1 cellular context compared by ENCODE assay signal in the genomic region with DNA sequence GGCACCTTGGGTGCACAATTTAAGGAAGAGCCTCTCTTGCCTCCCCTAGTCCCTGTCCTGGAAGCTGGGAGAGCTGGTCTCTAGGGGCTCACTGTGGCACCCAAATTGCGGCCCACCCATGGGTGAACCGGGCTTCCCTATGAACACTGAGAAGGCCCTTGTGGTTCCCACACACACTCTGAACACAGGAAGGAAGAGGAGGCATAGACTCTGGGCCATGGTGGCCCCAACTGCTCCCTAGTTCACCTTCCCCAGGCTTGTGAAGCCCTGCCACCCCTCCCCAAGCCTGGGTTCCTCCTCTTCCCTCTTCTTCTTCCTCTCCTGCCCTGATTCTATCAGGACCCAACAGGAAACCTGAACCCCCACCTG.
TF ChIP-seq lines count a peak whose summit lies in the region.

No MANE protein-coding gene starts in this region.

TF ChIP-seq in GM23338, 12 proteins besides CTCF, POLR2A, EP300 and RAD21 (continued from another document):
- TF ChIP-seq, protein P1, sequence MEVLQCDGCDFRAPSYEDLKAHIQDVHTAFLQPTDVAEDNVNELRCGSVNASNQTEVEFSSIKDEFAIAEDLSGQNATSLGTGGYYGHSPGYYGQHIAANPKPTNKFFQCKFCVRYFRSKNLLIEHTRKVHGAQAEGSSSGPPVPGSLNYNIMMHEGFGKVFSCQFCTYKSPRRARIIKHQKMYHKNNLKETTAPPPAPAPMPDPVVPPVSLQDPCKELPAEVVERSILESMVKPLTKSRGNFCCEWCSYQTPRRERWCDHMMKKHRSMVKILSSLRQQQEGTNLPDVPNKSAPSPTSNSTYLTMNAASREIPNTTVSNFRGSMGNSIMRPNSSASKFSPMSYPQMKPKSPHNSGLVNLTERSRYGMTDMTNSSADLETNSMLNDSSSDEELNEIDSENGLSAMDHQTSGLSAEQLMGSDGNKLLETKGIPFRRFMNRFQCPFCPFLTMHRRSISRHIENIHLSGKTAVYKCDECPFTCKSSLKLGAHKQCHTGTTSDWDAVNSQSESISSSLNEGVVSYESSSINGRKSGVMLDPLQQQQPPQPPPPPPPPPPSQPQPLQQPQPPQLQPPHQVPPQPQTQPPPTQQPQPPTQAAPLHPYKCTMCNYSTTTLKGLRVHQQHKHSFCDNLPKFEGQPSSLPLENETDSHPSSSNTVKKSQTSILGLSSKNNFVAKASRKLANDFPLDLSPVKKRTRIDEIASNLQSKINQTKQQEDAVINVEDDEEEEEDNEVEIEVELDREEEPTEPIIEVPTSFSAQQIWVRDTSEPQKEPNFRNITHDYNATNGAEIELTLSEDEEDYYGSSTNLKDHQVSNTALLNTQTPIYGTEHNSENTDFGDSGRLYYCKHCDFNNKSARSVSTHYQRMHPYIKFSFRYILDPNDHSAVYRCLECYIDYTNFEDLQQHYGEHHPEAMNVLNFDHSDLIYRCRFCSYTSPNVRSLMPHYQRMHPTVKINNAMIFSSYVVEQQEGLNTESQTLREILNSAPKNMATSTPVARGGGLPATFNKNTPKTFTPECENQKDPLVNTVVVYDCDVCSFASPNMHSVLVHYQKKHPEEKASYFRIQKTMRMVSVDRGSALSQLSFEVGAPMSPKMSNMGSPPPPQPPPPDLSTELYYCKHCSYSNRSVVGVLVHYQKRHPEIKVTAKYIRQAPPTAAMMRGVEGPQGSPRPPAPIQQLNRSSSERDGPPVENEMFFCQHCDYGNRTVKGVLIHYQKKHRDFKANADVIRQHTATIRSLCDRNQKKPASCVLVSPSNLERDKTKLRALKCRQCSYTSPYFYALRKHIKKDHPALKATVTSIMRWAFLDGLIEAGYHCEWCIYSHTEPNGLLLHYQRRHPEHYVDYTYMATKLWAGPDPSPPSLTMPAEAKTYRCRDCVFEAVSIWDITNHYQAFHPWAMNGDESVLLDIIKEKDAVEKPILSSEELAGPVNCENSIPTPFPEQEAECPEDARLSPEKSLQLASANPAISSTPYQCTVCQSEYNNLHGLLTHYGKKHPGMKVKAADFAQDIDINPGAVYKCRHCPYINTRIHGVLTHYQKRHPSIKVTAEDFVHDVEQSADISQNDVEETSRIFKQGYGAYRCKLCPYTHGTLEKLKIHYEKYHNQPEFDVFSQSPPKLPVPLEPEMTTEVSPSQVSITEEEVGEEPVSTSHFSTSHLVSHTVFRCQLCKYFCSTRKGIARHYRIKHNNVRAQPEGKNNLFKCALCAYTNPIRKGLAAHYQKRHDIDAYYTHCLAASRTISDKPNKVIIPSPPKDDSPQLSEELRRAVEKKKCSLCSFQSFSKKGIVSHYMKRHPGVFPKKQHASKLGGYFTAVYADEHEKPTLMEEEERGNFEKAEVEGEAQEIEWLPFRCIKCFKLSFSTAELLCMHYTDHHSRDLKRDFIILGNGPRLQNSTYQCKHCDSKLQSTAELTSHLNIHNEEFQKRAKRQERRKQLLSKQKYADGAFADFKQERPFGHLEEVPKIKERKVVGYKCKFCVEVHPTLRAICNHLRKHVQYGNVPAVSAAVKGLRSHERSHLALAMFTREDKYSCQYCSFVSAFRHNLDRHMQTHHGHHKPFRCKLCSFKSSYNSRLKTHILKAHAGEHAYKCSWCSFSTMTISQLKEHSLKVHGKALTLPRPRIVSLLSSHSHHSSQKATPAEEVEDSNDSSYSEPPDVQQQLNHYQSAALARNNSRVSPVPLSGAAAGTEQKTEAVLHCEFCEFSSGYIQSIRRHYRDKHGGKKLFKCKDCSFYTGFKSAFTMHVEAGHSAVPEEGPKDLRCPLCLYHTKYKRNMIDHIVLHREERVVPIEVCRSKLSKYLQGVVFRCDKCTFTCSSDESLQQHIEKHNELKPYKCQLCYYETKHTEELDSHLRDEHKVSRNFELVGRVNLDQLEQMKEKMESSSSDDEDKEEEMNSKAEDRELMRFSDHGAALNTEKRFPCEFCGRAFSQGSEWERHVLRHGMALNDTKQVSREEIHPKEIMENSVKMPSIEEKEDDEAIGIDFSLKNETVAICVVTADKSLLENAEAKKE (CRISPR knock-in tag; IDR thresholded peaks at IDR 0.05), result no peak
- TF ChIP-seq EZH2 (IDR thresholded peaks at IDR 0.05; ENCODE audit: low read depth, unreplicated experiment) (no peak), ZNF114 (CRISPR knock-in tag; IDR thresholded peaks at IDR 0.05) (no peak), CREB1 (CRISPR knock-in tag; IDR thresholded peaks at IDR 0.05; ENCODE audit: low read depth) (no peak)
